8 cellular contexts compared by ENCODE assay signal in genomic region chr6:122033564-122034181, GRCh38.
DNase-seq lines count a peak whose midpoint lies in the region; ATAC-seq and TF ChIP-seq lines count a peak whose summit lies in the region.

No MANE protein-coding gene starts in this region.

- no peak overlapping the region for H3K4me2 ChIP-seq in parathyroid adenoma (ENCODE audit: low read length)

- no peaks in the 10 kb centered on the region for H3K79me2 ChIP-seq in parathyroid adenoma

- H3K9ac ChIP-seq in parathyroid adenoma: no peak overlapping the region

- ATAC-seq in GM18511 (IDR thresholded peaks at IDR 0.05; ENCODE audit: unreplicated experiment) (peak; percentile 96), HG02884 (IDR thresholded peaks at IDR 0.05; ENCODE audit: unreplicated experiment) (peak; percentile 94)

- no peak overlapping the region for H2AFZ ChIP-seq in parathyroid adenoma

- no peaks in the 10 kb centered on the region for H3K4me1 ChIP-seq in parathyroid adenoma

- no peak overlapping the region for H3K27ac ChIP-seq in parathyroid adenoma

- no peaks in the 10 kb centered on the region for H3K27me3 ChIP-seq in parathyroid adenoma (ENCODE audit: control insufficient read depth, insufficient read depth, low read length)

- TF ChIP-seq CTCF in foreskin fibroblast (IDR thresholded peaks at IDR 0.05; ENCODE audit: low read depth, low read length) (peak; percentile 42), parathyroid adenoma (IDR thresholded peaks at IDR 0.05) (peak; percentile 61)

- no peak overlapping the region for H3K4me3 ChIP-seq in foreskin fibroblast (ENCODE audit: low read depth in 1 of 2, low read length in 2 of 2)
- H3K4me3 ChIP-seq in parathyroid adenoma (ENCODE audit: low read depth, low read length): no peak overlapping the region

- no peaks in the 10 kb centered on the region for H3K9me3 ChIP-seq in parathyroid adenoma (ENCODE audit: control insufficient read depth, low read length)

- DNase-seq in AG08395 (ENCODE audit: low spot score) (peak; percentile 70), NCI-H1105 treated with DMSO at 0.1 percent for 48 hours (lab: John Stamatoyannopoulos, UW) (peak; percentile 89), SW480 (ENCODE audit: low spot score) (peak; percentile 69), foreskin fibroblast (peak in 1 of 2 donors; percentile 75), mesenteric fat pad (ENCODE audit: low spot score) (no peak)

- H3K36me3 ChIP-seq in parathyroid adenoma (ENCODE audit: control insufficient read depth, insufficient read depth, low read length): no peaks in the 10 kb centered on the region
